In the genomic region with DNA sequence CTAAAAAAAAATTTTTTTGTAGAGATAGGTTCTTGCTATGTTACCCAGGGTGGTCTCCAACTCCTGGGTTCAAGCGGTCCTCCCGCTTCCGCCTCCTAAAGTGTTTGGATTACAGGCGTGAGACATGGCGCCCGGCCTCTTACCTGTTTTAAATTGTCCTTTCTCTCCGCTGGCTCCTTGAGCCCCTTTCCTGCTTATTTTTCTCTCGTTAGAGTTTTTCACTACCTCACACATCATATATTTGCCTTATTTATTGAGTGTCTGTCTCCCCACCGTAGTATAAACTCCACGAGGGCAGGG, we compare ENCODE assay signal across 8 cellular contexts. TPM values are rescaled to one million over a fixed set of nuclear protein-coding genes. Genes with fewer than 3 reads are reported as not detected.
DNase-seq lines count a peak whose midpoint lies in the region; ATAC-seq and TF ChIP-seq lines count a peak whose summit lies in the region.

No MANE protein-coding gene starts in this region.

- no peak for DNase-seq in CD8-positive, alpha-beta T cell
- DNase-seq in PC-9 (no peak), epithelial cell of prostate (ENCODE audit: low read depth, low spot score) (no peak), osteoblast (ENCODE audit: insufficient read length, low spot score, missing footprints) (peak; percentile 60), NCI-H82 (lab: John Stamatoyannopoulos, UW) (no peak), SIG-M5 (lab: John Stamatoyannopoulos, UW) (no peak), retina (no peak), omental fat pad (ENCODE audit: low spot score) (no peak)

- H3K27me3 Mint-ChIP-seq in CD8-positive, alpha-beta T cell (ENCODE audit: low read depth) = peaks cover 52% of the 10 kb centered on the region

- H3K36me3 Mint-ChIP-seq in CD8-positive, alpha-beta T cell = no peaks in the 10 kb centered on the region

- no peaks in the 10 kb centered on the region for H3F3A ChIP-seq in PC-9 (ENCODE audit: insufficient read depth, low read depth)

- H3K9me2 ChIP-seq in PC-9 (ENCODE audit: insufficient read depth) = no peaks in the 10 kb centered on the region

- H3K9me3 Mint-ChIP-seq in CD8-positive, alpha-beta T cell = no peaks in the 10 kb centered on the region

- peaks cover 15% of the 10 kb centered on the region for H3K4me1 ChIP-seq in CD8-positive, alpha-beta T cell (ENCODE audit: insufficient read depth, low read length)
- H3K4me1 ChIP-seq in PC-9 (replicated peaks; ENCODE audit: insufficient read depth) (peaks cover 10% of the 10 kb centered on the region), osteoblast (ENCODE audit: insufficient read depth, low read length) (peaks cover 10% of the 10 kb centered on the region)

- H3K27me3 ChIP-seq in CD8-positive, alpha-beta T cell (ENCODE audit: insufficient read depth, low read length) = peaks cover 6% of the 10 kb centered on the region
- H3K27me3 ChIP-seq in PC-9 (ENCODE audit: insufficient read depth, low read depth) = peaks cover 26% of the 10 kb centered on the region
- peaks cover 15% of the 10 kb centered on the region for H3K27me3 ChIP-seq in osteoblast (ENCODE audit: insufficient read depth, low read length)

- POLR2A ChIA-PET in CD8-positive, alpha-beta T cell (lab: Charles Lee) = no interaction called here
- POLR2A ChIA-PET in PC-9 (lab: Charles Lee; ENCODE audit: unreplicated experiment) = interaction anchor here (0.6 to 1.1 kb wide), 2 partner anchors 14 to 481 kb away, joined by 3 read pairs; a partner anchor contains a TSS

- H3K36me3 ChIP-seq in CD8-positive, alpha-beta T cell (ENCODE audit: insufficient read depth, low read length) = no peaks in the 10 kb centered on the region
- no peaks in the 10 kb centered on the region for H3K36me3 ChIP-seq in PC-9 (ENCODE audit: low read depth)
- H3K36me3 ChIP-seq in osteoblast (ENCODE audit: insufficient read depth, low read length) = no peaks in the 10 kb centered on the region

- intact Hi-C loops in CD8-positive, alpha-beta T cell (cut with DNase I, micrococcal nuclease) = loop anchor here (2.0 to 10.0 kb wide), 10 partner anchors 139 to 1267 kb away; a partner anchor contains a TSS
- intact Hi-C loops in PC-9 (cut with micrococcal nuclease; ENCODE audit: unreplicated experiment) = loop anchor here (2.0 to 5.0 kb wide), 10 partner anchors 40 to 455 kb away; a partner anchor contains a TSS

- H2AFZ ChIP-seq in PC-9 = peak overlapping the region; percentile 81
- peak overlapping the region; percentile 74 for H2AFZ ChIP-seq in osteoblast (ENCODE audit: low read length)

- BruUV-seq in PC-9 (replicated peaks; lab: Mats Ljungman, UMichigan) = no TSS peak

- H3K79me2 ChIP-seq in PC-9 (ENCODE audit: low read depth) = no peaks in the 10 kb centered on the region
- no peaks in the 10 kb centered on the region for H3K79me2 ChIP-seq in osteoblast (ENCODE audit: insufficient read depth, low read length)

- H3K4me1 Mint-ChIP-seq in CD8-positive, alpha-beta T cell (ENCODE audit: low read depth) = peaks cover 20% of the 10 kb centered on the region

- no peaks in the 10 kb centered on the region for H3K9me3 ChIP-seq in CD8-positive, alpha-beta T cell (ENCODE audit: low read length)
- no peaks in the 10 kb centered on the region for H3K9me3 ChIP-seq in PC-9 (ENCODE audit: insufficient read depth, low read depth)
- no peaks in the 10 kb centered on the region for H3K9me3 ChIP-seq in osteoblast (ENCODE audit: low read depth, low read length)

- no peaks in the 10 kb centered on the region for H4K20me1 ChIP-seq in PC-9 (ENCODE audit: insufficient read depth)
- no peaks in the 10 kb centered on the region for H4K20me1 ChIP-seq in osteoblast (ENCODE audit: insufficient read depth, low read length)

- H3K4me3 Mint-ChIP-seq in CD8-positive, alpha-beta T cell = peak overlapping the region; percentile 82

- TF ChIP-seq CTCF in CD8-positive, alpha-beta T cell (IDR thresholded peaks at IDR 0.05) = no peak
- TF ChIP-seq CTCF in PC-9 (conservative IDR thresholded peaks at IDR 0.05) = no peak
- TF ChIP-seq CTCF in osteoblast (IDR thresholded peaks at IDR 0.05; ENCODE audit: extremely low read depth, low read depth, low read length) = no peak
- no peak for TF ChIP-seq CTCF in omental fat pad (IDR thresholded peaks at IDR 0.05)

- H3K27ac Mint-ChIP-seq in CD8-positive, alpha-beta T cell = no peak overlapping the region

- no peak overlapping the region for H3K27ac ChIP-seq in CD8-positive, alpha-beta T cell (ENCODE audit: low read depth, low read length)
- peak overlapping the region; percentile 17; the same call in 1 of the 2 replicates for H3K27ac ChIP-seq in PC-9
- peak overlapping the region; percentile 38 for H3K27ac ChIP-seq in epithelial cell of prostate
- H3K27ac ChIP-seq in osteoblast (ENCODE audit: low read depth, low read length) = no peak overlapping the region

- H3K4me2 ChIP-seq in PC-9 (peak overlapping the region; percentile 93), osteoblast (ENCODE audit: insufficient read depth, low read length) (peak overlapping the region; percentile 84)

- CTCF ChIA-PET in CD8-positive, alpha-beta T cell (lab: Charles Lee) = interaction anchor here (0.7 to 2.1 kb wide), 2 partner anchors 10 to 82 kb away, joined by 4 read pairs; no protein-coding TSS in a partner anchor
- CTCF ChIA-PET in PC-9 (lab: Charles Lee) = interaction anchor here (0.6 to 0.7 kb wide), 3 partner anchors 76 to 152 kb away, joined by 3 to 8 read pairs (median 6); no protein-coding TSS in a partner anchor

- no peak for ATAC-seq in CD8-positive, alpha-beta T cell
- no peak for ATAC-seq in omental fat pad (ENCODE audit: low FRiP score)

- peak overlapping the region; percentile 70 for H3K4me3 ChIP-seq in CD8-positive, alpha-beta T cell (ENCODE audit: low read depth, low read length)
- H3K4me3 ChIP-seq in PC-9 = peak overlapping the region; percentile 69
- H3K4me3 ChIP-seq in osteoblast (ENCODE audit: insufficient read depth, low read length) = peak overlapping the region; percentile 72

RNA-seq across cellular contexts. Expression of a gene that starts 0.8 kb away (rescaled TPM):
- total RNA-seq in CD8-positive, alpha-beta T cell = not detected
- total RNA-seq in PC-9 (2021) (1.1 and 1.8 TPM in 2 replicates), osteoblast (under 0.01 and 0.29 TPM in 2 replicates), omental fat pad (1 to 10 TPM in 1 of 4 donors, under 1 TPM in 3; 0.12 to 1.3 (median 0.45) TPM)

RNA-seq across cellular contexts. Expression of a gene that starts 20.4 kb away (rescaled TPM):
- not detected for total RNA-seq in CD8-positive, alpha-beta T cell
- total RNA-seq in PC-9 (2021) = 184 and 187 TPM in 2 replicates
- total RNA-seq in osteoblast = 24.2 and 27.1 TPM in 2 replicates
- total RNA-seq in omental fat pad = 10 to 100 TPM; 31.3 to 97.6 (median 59.5) TPM

Comparison
In these comparisons a context has a peak if more than half of its experiments do, and no peak if none do; other contexts are left out.
1. H3K27ac ChIP-seq: peak in PC-9 (single experiment) and epithelial cell of prostate (single experiment); none in CD8-positive, alpha-beta T cell (single experiment) and osteoblast (single experiment).
2. RNA of a gene that starts 20.4 kb away (total RNA-seq): 184 to 187 TPM in PC-9, 31.3 to 97.6 TPM in omental fat pad and 24.2 to 27.1 TPM in osteoblast; not detected in CD8-positive, alpha-beta T cell; every median in the first group is over 10 times any median in the second.
3. Peak in every context shown above with its lines, with median percentiles within 50 percentile points of each other: H3K4me3 ChIP-seq.